2 cellular contexts compared by ENCODE assay signal in the genomic region with DNA sequence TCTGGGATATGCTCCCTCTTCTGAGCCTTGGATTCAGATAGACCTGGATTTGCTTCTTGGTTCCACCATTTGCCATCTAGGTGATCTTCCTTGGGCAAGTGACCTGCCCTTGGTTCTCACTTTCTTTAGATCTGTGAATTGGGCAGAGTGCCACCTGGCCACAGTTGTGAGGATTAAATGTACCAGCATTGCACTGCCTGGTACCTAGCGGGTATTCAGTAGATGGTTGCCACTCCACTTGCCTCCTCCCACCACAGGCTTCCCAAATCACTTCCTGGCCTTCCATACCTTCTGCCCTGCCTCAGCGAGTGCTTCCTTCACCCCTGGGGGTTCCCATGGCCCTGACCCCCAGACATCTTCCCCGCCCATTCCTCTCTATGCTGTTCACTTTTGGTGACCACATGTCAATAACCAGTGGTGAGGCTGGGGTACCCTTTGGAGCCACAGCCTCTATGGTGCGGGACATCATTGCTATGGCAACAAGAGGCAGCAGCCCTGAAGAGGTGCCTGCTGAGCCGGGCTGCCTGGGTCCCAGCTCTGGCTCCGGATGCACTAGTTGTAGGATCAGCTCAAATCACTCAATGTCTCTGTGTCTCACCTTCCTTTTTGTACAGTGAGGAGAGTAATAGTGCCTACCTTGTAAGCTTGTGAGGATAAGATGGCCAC.
TF ChIP-seq lines count a peak whose summit lies in the region.

No MANE protein-coding gene starts in this region.

TF ChIP-seq in IMR-90, 13 proteins besides CTCF, POLR2A, EP300 and RAD21:
- TF ChIP-seq CHD1 (IDR thresholded peaks at IDR 0.05; ENCODE audit: low read depth, low read length): no peak
- no peak for TF ChIP-seq SMC3 (IDR thresholded peaks at IDR 0.05; ENCODE audit: low read depth, low read length)
- no peak for TF ChIP-seq FOS (IDR thresholded peaks at IDR 0.05; ENCODE audit: low read depth, low read length)
- TF ChIP-seq MAZ (IDR thresholded peaks at IDR 0.05; ENCODE audit: borderline replicate concordance, low read depth, low read length): no peak
- TF ChIP-seq ELK1 (IDR thresholded peaks at IDR 0.05; ENCODE audit: borderline replicate concordance, low read depth, low read length): no peak
- TF ChIP-seq RFX5 (IDR thresholded peaks at IDR 0.05; ENCODE audit: low read depth, low read length): no peak
- TF ChIP-seq MXI1 (IDR thresholded peaks at IDR 0.05; ENCODE audit: borderline replicate concordance, low read depth, low read length): no peak
- TF ChIP-seq RCOR1 (IDR thresholded peaks at IDR 0.05; ENCODE audit: insufficient replicate concordance, low read length): no peak
- TF ChIP-seq CEBPB (IDR thresholded peaks at IDR 0.05; ENCODE audit: low read depth, low read length): no peak
- TF ChIP-seq MAFK (IDR thresholded peaks at IDR 0.05; ENCODE audit: low read depth, low read length): no peak
- no peak for TF ChIP-seq BHLHE40 (IDR thresholded peaks at IDR 0.05; ENCODE audit: low read depth, low read length)
- TF ChIP-seq USF2 (IDR thresholded peaks at IDR 0.05; ENCODE audit: low read depth, low read length): no peak
- TF ChIP-seq NFE2L2 (IDR thresholded peaks at IDR 0.05; ENCODE audit: low read depth, low read length): no peak

TF ChIP-seq in WTC11, 78 proteins besides CTCF, POLR2A, EP300 and RAD21:
- TF ChIP-seq, protein P1, sequence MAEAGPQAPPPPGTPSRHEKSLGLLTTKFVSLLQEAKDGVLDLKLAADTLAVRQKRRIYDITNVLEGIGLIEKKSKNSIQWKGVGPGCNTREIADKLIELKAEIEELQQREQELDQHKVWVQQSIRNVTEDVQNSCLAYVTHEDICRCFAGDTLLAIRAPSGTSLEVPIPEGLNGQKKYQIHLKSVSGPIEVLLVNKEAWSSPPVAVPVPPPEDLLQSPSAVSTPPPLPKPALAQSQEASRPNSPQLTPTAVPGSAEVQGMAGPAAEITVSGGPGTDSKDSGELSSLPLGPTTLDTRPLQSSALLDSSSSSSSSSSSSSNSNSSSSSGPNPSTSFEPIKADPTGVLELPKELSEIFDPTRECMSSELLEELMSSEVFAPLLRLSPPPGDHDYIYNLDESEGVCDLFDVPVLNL (CRISPR knock-in tag; IDR thresholded peaks at IDR 0.05; ENCODE audit: borderline replicate concordance, low read depth): no peak
- TF ChIP-seq EMX1 (CRISPR knock-in tag; IDR thresholded peaks at IDR 0.05) (no peak), SP1 (CRISPR knock-in tag; conservative IDR thresholded peaks at IDR 0.05) (no peak), NFATC4 (CRISPR knock-in tag; IDR thresholded peaks at IDR 0.05) (no peak)
- TF ChIP-seq, protein P2, sequence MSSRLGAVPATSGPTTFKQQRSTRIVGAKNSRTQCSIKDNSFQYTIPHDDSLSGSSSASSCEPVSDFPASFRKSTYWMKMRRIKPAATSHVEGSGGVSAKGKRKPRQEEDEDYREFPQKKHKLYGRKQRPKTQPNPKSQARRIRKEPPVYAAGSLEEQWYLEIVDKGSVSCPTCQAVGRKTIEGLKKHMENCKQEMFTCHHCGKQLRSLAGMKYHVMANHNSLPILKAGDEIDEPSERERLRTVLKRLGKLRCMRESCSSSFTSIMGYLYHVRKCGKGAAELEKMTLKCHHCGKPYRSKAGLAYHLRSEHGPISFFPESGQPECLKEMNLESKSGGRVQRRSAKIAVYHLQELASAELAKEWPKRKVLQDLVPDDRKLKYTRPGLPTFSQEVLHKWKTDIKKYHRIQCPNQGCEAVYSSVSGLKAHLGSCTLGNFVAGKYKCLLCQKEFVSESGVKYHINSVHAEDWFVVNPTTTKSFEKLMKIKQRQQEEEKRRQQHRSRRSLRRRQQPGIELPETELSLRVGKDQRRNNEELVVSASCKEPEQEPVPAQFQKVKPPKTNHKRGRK (CRISPR knock-in tag; IDR thresholded peaks at IDR 0.05; ENCODE audit: borderline replicate concordance): no peak
- TF ChIP-seq, protein P3, sequence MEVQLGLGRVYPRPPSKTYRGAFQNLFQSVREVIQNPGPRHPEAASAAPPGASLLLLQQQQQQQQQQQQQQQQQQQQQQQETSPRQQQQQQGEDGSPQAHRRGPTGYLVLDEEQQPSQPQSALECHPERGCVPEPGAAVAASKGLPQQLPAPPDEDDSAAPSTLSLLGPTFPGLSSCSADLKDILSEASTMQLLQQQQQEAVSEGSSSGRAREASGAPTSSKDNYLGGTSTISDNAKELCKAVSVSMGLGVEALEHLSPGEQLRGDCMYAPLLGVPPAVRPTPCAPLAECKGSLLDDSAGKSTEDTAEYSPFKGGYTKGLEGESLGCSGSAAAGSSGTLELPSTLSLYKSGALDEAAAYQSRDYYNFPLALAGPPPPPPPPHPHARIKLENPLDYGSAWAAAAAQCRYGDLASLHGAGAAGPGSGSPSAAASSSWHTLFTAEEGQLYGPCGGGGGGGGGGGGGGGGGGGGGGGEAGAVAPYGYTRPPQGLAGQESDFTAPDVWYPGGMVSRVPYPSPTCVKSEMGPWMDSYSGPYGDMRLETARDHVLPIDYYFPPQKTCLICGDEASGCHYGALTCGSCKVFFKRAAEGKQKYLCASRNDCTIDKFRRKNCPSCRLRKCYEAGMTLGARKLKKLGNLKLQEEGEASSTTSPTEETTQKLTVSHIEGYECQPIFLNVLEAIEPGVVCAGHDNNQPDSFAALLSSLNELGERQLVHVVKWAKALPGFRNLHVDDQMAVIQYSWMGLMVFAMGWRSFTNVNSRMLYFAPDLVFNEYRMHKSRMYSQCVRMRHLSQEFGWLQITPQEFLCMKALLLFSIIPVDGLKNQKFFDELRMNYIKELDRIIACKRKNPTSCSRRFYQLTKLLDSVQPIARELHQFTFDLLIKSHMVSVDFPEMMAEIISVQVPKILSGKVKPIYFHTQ (CRISPR knock-in tag; IDR thresholded peaks at IDR 0.05): no peak
